Comparison of ENCODE assay signal across 8 cellular contexts in genomic region chr5:172740483-172741205, GRCh38. TPM values are rescaled to one million over a fixed set of nuclear protein-coding genes. Genes with fewer than 3 reads are reported as not detected.
DNase-seq lines count a peak whose midpoint lies in the region; ATAC-seq and TF ChIP-seq lines count a peak whose summit lies in the region.

No MANE protein-coding gene starts in this region.

- no peaks in the 10 kb centered on the region for H3K9me3 Mint-ChIP-seq in glutamatergic neuron (ENCODE audit: unreplicated experiment)

- H3K9me3 ChIP-seq in duodenal mucosa (ENCODE audit: control insufficient read depth in 1 of 2, low read length in 2 of 2), result no peaks in the 10 kb centered on the region
- H3K9me3 ChIP-seq in muscle layer of duodenum (ENCODE audit: control insufficient read depth in 1 of 2, low read length in 2 of 2), result no peaks in the 10 kb centered on the region

- CTCF ChIA-PET in AG04449 (lab: Yijun Ruan, JAX), result interaction anchor here (0.6 to 1.7 kb wide), 10 partner anchors 8 to 225 kb away, joined by 3 to 7 read pairs (median 4); no protein-coding TSS in a partner anchor

- no peak overlapping the region for H3K4me3 Mint-ChIP-seq in glutamatergic neuron (ENCODE audit: unreplicated experiment)

- DNase-seq in AG04449 (ENCODE audit: low read depth, low spot score) (peak; percentile 72), NCI-H1694 (lab: John Stamatoyannopoulos, UW) (peak; percentile 25), glutamatergic neuron (no peak), SK-N-DZ (ENCODE audit: low spot score) (no peak)

- H3K27ac ChIP-seq in duodenal mucosa (ENCODE audit: low read depth, low read length) (peak overlapping the region; percentile 25), muscle layer of duodenum (ENCODE audit: low read length) (peak overlapping the region; percentile 78)

- H3K27me3 ChIP-seq in duodenal mucosa (ENCODE audit: control insufficient read depth in 1 of 2, insufficient read depth in 2 of 2, low read length in 2 of 2) (no peaks in the 10 kb centered on the region), muscle layer of duodenum (ENCODE audit: low read depth, low read length) (no peaks in the 10 kb centered on the region)

- no peaks in the 10 kb centered on the region for H3K36me3 ChIP-seq in duodenal mucosa (ENCODE audit: control insufficient read depth in 1 of 2, insufficient read depth in 2 of 2, low read length in 2 of 2)
- no peaks in the 10 kb centered on the region for H3K36me3 ChIP-seq in muscle layer of duodenum (ENCODE audit: control insufficient read depth in 1 of 2, insufficient read depth in 2 of 2, low read length in 2 of 2)

- no peak overlapping the region for H3K27ac Mint-ChIP-seq in glutamatergic neuron (ENCODE audit: unreplicated experiment)

- TF ChIP-seq CTCF in AG04449 (IDR thresholded peaks at IDR 0.05; ENCODE audit: insufficient read depth, low read length, missing control alignments), result no peak
- no peak for TF ChIP-seq CTCF in glutamatergic neuron (IDR thresholded peaks at IDR 0.05; ENCODE audit: partially characterized antibody, unreplicated experiment)

- no peak overlapping the region for H3K9ac ChIP-seq in duodenal mucosa (ENCODE audit: low read depth in 1 of 2, low read length in 2 of 2)

- POLR2A ChIA-PET in AG04449 (lab: Yijun Ruan, JAX), result interaction anchor here (1.0 to 1.4 kb wide), 4 partner anchors 15 to 203 kb away, joined by 3 to 16 read pairs (median 5); partner anchors contain the start of gene DUSP1

- peaks cover 4% of the 10 kb centered on the region for H3K27me3 Mint-ChIP-seq in glutamatergic neuron (ENCODE audit: unreplicated experiment)

- H3K36me3 Mint-ChIP-seq in glutamatergic neuron (ENCODE audit: unreplicated experiment), result no peaks in the 10 kb centered on the region

- H3K4me1 Mint-ChIP-seq in glutamatergic neuron (ENCODE audit: low read depth, unreplicated experiment), result no peaks in the 10 kb centered on the region

- no peak for ATAC-seq in GM21515 (IDR thresholded peaks at IDR 0.05; ENCODE audit: unreplicated experiment)
- ATAC-seq in GM18858 (IDR thresholded peaks at IDR 0.05; ENCODE audit: unreplicated experiment), result no peak

- H3K4me1 ChIP-seq in duodenal mucosa (ENCODE audit: control insufficient read depth in 1 of 2, insufficient read depth in 2 of 2, low read length in 2 of 2) (peaks cover 0 to 8% of the 10 kb centered on the region in 2 donors), muscle layer of duodenum (ENCODE audit: control insufficient read depth in 1 of 2, insufficient read depth in 2 of 2, low read length in 2 of 2) (peaks cover 0 to 4% of the 10 kb centered on the region in 2 donors)

- no peak overlapping the region for H3K4me3 ChIP-seq in AG04449 (ENCODE audit: low read depth, low read length)
- H3K4me3 ChIP-seq in duodenal mucosa (ENCODE audit: low read depth in 1 of 2, low read length in 2 of 2), result no peak overlapping the region
- H3K4me3 ChIP-seq in muscle layer of duodenum (ENCODE audit: low read depth in 1 of 2, low read length in 2 of 2), result no peak overlapping the region

RNA-seq across cellular contexts. Expression of gene DUSP1, which starts 30.4 kb away (rescaled TPM):
- 91.7 TPM for total RNA-seq in glutamatergic neuron (ENCODE audit: unreplicated experiment)
- polyA plus RNA-seq in SK-N-DZ (2014; cell fraction: cytosol; rRNA removed), result 22.7 and 24.2 TPM in 2 replicates
- polyA plus RNA-seq in SK-N-DZ (2014; cell fraction: nucleus; rRNA removed), result 28.9 and 31.9 TPM in 2 replicates

Comparison
In these comparisons a context has a peak if more than half of its experiments do, and no peak if none do; other contexts are left out.
1. DNase-seq: peak in AG04449 (single experiment) and NCI-H1694 (single experiment); none in glutamatergic neuron (single experiment) and SK-N-DZ (single experiment).